In genomic region chr7:151797676-151798307, GRCh38 we compare ENCODE assay signal across 8 cellular contexts.
DNase-seq lines count a peak whose midpoint lies in the region; ATAC-seq and TF ChIP-seq lines count a peak whose summit lies in the region.
"Not testable (repeated sequence)": the region's sequence is repeated elsewhere in the genome, so short reads cannot be mapped to it uniquely, and the experiment has no call there.

No MANE protein-coding gene starts in this region.

- not testable (repeated sequence) for TF ChIP-seq POLR2A in sigmoid colon (IDR thresholded peaks at IDR 0.05); transverse colon (IDR thresholded peaks at IDR 0.05)

- CTCF ChIA-PET in RWPE1 (lab: Yijun Ruan, JAX) = interaction anchor here (1.1 kb wide), 1 partner anchor 15 kb away, joined by 4 read pairs; no protein-coding TSS in a partner anchor

- H3K9me3 ChIP-seq in BLaER1 treated with 17β-estradiol and CSF1 and Interleukin-3, amounts not matched to agents 10 nM and 100 nM (replicated peaks in 1 of 11); left lung; sigmoid colon; transverse colon: not testable (repeated sequence)

- peak overlapping the region in 1 of 11 experiments; percentile 32; a peak in 1 of 22 replicates for H3K9ac ChIP-seq in BLaER1 treated with 17β-estradiol and CSF1 and Interleukin-3, amounts not matched to agents 10 nM and 100 nM

- not testable (repeated sequence) for H3K27me3 ChIP-seq in BLaER1 treated with 17β-estradiol and CSF1 and Interleukin-3, amounts not matched to agents 10 nM and 100 nM; left lung; sigmoid colon; transverse colon

- H4K20me1 ChIP-seq in BLaER1 treated with 17β-estradiol and CSF1 and Interleukin-3, amounts not matched to agents 10 nM and 100 nM = peaks cover 0 to 13% (median 0%) of the 10 kb centered on the region in 11 experiments; a peak in 1 of 22 replicates

- TF ChIP-seq CTCF in RWPE1 (conservative IDR thresholded peaks at IDR 0.05; ENCODE audit: low read depth); astrocyte of the spinal cord (IDR thresholded peaks at IDR 0.05; ENCODE audit: low read depth, low read length); left lung (IDR thresholded peaks at IDR 0.05); sigmoid colon (IDR thresholded peaks at IDR 0.05); transverse colon (IDR thresholded peaks at IDR 0.05): not testable (repeated sequence)

- not testable (repeated sequence) for TF ChIP-seq EP300 in Ishikawa (IDR thresholded peaks at IDR 0.05; ENCODE audit: borderline replicate concordance); sigmoid colon (IDR thresholded peaks at IDR 0.05); transverse colon (IDR thresholded peaks at IDR 0.05; ENCODE audit: low read depth)

- intact Hi-C loops in left lung (cut with DNase I) = not testable (repeated sequence)
- intact Hi-C loops in sigmoid colon (cut with DNase I) = loop anchor here (5.0 kb wide), 1 partner anchor 65 kb away; no protein-coding TSS in a partner anchor
- intact Hi-C loops in transverse colon (cut with DNase I; ENCODE audit: low total_unique reads) = loop anchor here (10.0 kb wide), 1 partner anchor 67 kb away; no protein-coding TSS in a partner anchor

- in situ Hi-C loops in astrocyte of the spinal cord (cut with HindIII; ENCODE audit: low sequenced_read_pairs) = not testable (repeated sequence)
- in situ Hi-C loops in transverse colon (cut with MboI; ENCODE audit: low pct_ligation_motif_present in 1 of 4, low pct_unique_long_range_greater_than_20kb in 1 of 4, low sequenced_read_pairs in 3 of 4) = loop anchor here in 2 of 4 donors (25.0 kb wide), 1 partner anchor 140 kb away; no protein-coding TSS in a partner anchor

- peak overlapping the region in 5 of 11 experiments; percentile 3 to 45 (median 20); a peak in 4 of 22 replicates for H3K27ac ChIP-seq in BLaER1 treated with 17β-estradiol and CSF1 and Interleukin-3, amounts not matched to agents 10 nM and 100 nM
- peak overlapping the region; percentile 90 for H3K27ac ChIP-seq in RWPE1
- H3K27ac ChIP-seq in left lung = peak overlapping the region; percentile 44 to 84
- peak overlapping the region; percentile 34 to 77 (median 54) for H3K27ac ChIP-seq in sigmoid colon
- peak overlapping the region; percentile 1 to 66 (median 40) for H3K27ac ChIP-seq in transverse colon

- DNase-seq in RWPE1 (ENCODE audit: low spot score) = peak; percentile 80
- DNase-seq in astrocyte of the spinal cord (ENCODE audit: low read depth, low spot score) = peak; percentile 8
- DNase-seq in fibroblast of peridontal ligament (ENCODE audit: extremely low read depth) = peak; percentile 59
- DNase-seq in left lung = not testable (repeated sequence)
- DNase-seq in sigmoid colon = peak; percentile 91
- DNase-seq in transverse colon = peak; percentile 39

- H3K4me1 ChIP-seq in BLaER1 treated with 17β-estradiol and CSF1 and Interleukin-3, amounts not matched to agents 10 nM and 100 nM = peaks cover 0 to 63% (median 17%) of the 10 kb centered on the region in 10 experiments; a peak in 11 of 20 replicates
- H3K4me1 ChIP-seq in left lung (peaks cover 8 to 57% of the 10 kb centered on the region in 2 donors), sigmoid colon (peaks cover 0 to 28% (median 15%) of the 10 kb centered on the region in 4 donors), transverse colon (peaks cover 6 to 29% (median 13%) of the 10 kb centered on the region in 4 donors)

- not testable (repeated sequence) for H3K36me3 ChIP-seq in BLaER1 treated with 17β-estradiol and CSF1 and Interleukin-3, amounts not matched to agents 10 nM and 100 nM; left lung; sigmoid colon; transverse colon

- WGBS in sigmoid colon, 2 donors = 85 to 87% methylated on average over 11 of the region's 11 CpGs
- 75 to 83% methylated on average over 5 to 11 of the region's 11 CpGs for WGBS in transverse colon (ENCODE audit: low coverage in 1 of 2), 2 donors

- TF ChIP-seq RAD21 in Ishikawa (IDR thresholded peaks at IDR 0.05; ENCODE audit: low read depth) = not testable (repeated sequence)

- POLR2A ChIA-PET in RWPE1 (lab: Yijun Ruan, JAX; ENCODE audit: low non-redundant PET) = not testable (repeated sequence)

- peak overlapping the region in 6 of 11 experiments; percentile 5 to 64 (median 32); a peak in 9 of 22 replicates for H3K4me2 ChIP-seq in BLaER1 treated with 17β-estradiol and CSF1 and Interleukin-3, amounts not matched to agents 10 nM and 100 nM

- peak; percentile 50 for ATAC-seq in left lung

- not testable (repeated sequence) for H3K4me3 ChIP-seq in BLaER1 treated with 17β-estradiol and CSF1 and Interleukin-3, amounts not matched to agents 10 nM and 100 nM; astrocyte of the spinal cord (ENCODE audit: low read depth, low read length); left lung; sigmoid colon; transverse colon

TF ChIP-seq in Ishikawa, 13 proteins besides CTCF, POLR2A, EP300 and RAD21:
- peak; percentile 56 for TF ChIP-seq CEBPB (IDR thresholded peaks at IDR 0.05)
